Comparison of ENCODE assay signal across 8 cellular contexts in the genomic region with DNA sequence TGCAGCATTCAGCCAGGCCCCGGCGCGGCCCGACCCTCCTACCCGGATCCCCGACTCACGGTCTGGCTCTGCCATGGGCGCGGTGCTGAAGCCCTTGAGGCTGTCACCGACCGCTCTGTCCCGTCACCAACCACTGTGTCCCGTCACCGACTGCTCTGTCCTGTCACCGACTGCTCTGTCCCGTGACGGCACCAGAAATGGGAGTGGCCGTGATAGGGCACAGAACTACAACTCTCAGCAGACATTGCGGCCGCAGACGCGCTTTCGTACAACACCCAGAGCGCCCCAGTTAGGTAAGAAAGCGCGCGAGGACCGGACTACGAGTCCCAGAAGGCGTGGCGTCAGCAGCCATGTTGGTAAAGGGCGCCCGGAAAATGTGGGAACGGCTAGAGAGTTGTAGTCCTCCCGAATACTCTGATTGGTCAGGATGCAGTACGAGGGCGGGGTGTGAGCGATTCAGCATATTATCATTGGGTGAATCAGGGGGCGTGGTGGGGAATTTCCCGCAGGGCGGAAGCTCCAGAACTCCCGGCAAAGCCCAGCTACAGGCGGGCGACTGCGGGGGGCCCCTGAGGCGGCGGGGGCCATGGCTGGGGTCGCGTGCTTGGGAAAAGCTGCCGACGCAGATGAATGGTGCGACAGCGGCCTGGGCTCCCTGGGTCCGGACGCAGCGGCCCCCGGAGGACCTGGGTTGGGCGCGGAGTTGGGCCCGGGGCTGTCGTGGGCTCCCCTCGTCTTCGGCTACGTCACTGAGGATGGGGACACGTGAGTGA. TPM values are rescaled to one million over a fixed set of nuclear protein-coding genes. Genes with fewer than 3 reads are reported as not detected.
DNase-seq lines count a peak whose midpoint lies in the region; ATAC-seq and TF ChIP-seq lines count a peak whose summit lies in the region.

A gene with protein sequence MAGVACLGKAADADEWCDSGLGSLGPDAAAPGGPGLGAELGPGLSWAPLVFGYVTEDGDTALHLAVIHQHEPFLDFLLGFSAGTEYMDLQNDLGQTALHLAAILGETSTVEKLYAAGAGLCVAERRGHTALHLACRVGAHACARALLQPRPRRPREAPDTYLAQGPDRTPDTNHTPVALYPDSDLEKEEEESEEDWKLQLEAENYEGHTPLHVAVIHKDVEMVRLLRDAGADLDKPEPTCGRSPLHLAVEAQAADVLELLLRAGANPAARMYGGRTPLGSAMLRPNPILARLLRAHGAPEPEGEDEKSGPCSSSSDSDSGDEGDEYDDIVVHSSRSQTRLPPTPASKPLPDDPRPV (plus strand): TSS at position 523 of the 773 bp plus-strand sequence. CDS start 64 bp downstream, at position 587.
A gene (minus strand): TSS at position 172 of the 773 bp plus-strand sequence. CDS start 97 bp downstream, at position 75.

- peaks cover 3% of the 10 kb centered on the region; the same call in 1 of the 2 replicates for H3K4me1 ChIP-seq in IMR-90 (ENCODE audit: control insufficient read depth, insufficient read depth, low read length)

- CTCF ChIA-PET in IMR-90 (lab: Yijun Ruan, JAX) = interaction anchor here (0.6 to 1.7 kb wide), 3 partner anchors 13 to 422 kb away, joined by 3 to 10 read pairs (median 4); a partner anchor contains a TSS

- H2AFZ ChIP-seq in IMR-90 (replicated peaks; ENCODE audit: low read length, poor library complexity) = peak within 1 kb of the TSS; percentile 98

- POLR2A ChIA-PET in IMR-90 (lab: Charles Lee; ENCODE audit: unreplicated experiment) = interaction anchor here (0.9 kb wide), 1 partner anchor 36 kb away, joined by 6 read pairs; no protein-coding TSS in a partner anchor

- BruUV-seq in IMR-90 (replicated peaks; lab: Mats Ljungman, UMichigan) = no TSS peak

- H4K91ac ChIP-seq in IMR-90 (ENCODE audit: insufficient read depth, low read depth, low read length) = peak within 1 kb of the TSS; percentile 23; the same call in 1 of the 2 replicates

- H3K27me3 ChIP-seq in IMR-90 (ENCODE audit: control insufficient read depth, insufficient read depth, low read length) = no peaks in the 10 kb centered on the region

- peak within 1 kb of the TSS; percentile 22; the same call in 1 of the 2 replicates for H4K5ac ChIP-seq in IMR-90 (ENCODE audit: low read depth, low read length)

- H2BK15ac ChIP-seq in IMR-90 (ENCODE audit: low read depth, low read length) = no peak within 1 kb of the TSS

- H4K20me1 ChIP-seq in IMR-90 (ENCODE audit: insufficient read depth, low read length) = peaks cover 4% of the 10 kb centered on the region

- peak within 1 kb of the TSS; percentile 47 for H3K56ac ChIP-seq in IMR-90 (ENCODE audit: extremely low read depth, insufficient read depth, low read length)

- H2BK120ac ChIP-seq in IMR-90 (ENCODE audit: low read depth, low read length) = no peak within 1 kb of the TSS; the same call in 1 of the 2 replicates

- H3K79me1 ChIP-seq in IMR-90 (ENCODE audit: low read depth in 1 of 2, low read length in 2 of 2) = peaks cover 20 to 47% of the 10 kb centered on the region in 2 experiments

- peak within 1 kb of the TSS; percentile 81 for H3K14ac ChIP-seq in IMR-90 (replicated peaks; ENCODE audit: low read depth, low read length)

- H2BK5ac ChIP-seq in IMR-90 (ENCODE audit: low read depth, low read length, poor library complexity, severe bottlenecking) = peak within 1 kb of the TSS; percentile 56

- no peak for TF ChIP-seq CTCF in IMR-90 (conservative IDR thresholded peaks at IDR 0.05; ENCODE audit: low read depth, low read length)

- H3K9me1 ChIP-seq in IMR-90 (ENCODE audit: insufficient read depth, low read length) = no peaks in the 10 kb centered on the region; the same call in none of the 2 replicates

- H3K4me2 ChIP-seq in IMR-90 (ENCODE audit: low read depth, low read length) = peak within 1 kb of the TSS; percentile 99

- H3K4ac ChIP-seq in IMR-90 (ENCODE audit: low read depth, low read length) = peak within 1 kb of the TSS; percentile 56

- peak; percentile 89 for ATAC-seq in GM21528 (IDR thresholded peaks at IDR 0.05; ENCODE audit: low FRiP score, unreplicated experiment)
- ATAC-seq in IMR-90 (ENCODE audit: low read depth) = peak; percentile 96

- no peak within 1 kb of the TSS for H2AK5ac ChIP-seq in IMR-90 (ENCODE audit: low read depth, low read length)

- peak; percentile 87 for TF ChIP-seq POLR2A in IMR-90 (IDR thresholded peaks at IDR 0.05; ENCODE audit: low read depth, low read length)

- peak within 1 kb of the TSS; percentile 58 for H3K27ac ChIP-seq in IMR-90 (ENCODE audit: insufficient read depth, low read length)

- H3K18ac ChIP-seq in IMR-90 (ENCODE audit: low read depth, low read length) = no peak within 1 kb of the TSS

- peak within 1 kb of the TSS; percentile 61 for H3K9ac ChIP-seq in IMR-90 (ENCODE audit: low read depth, low read length)

- peaks cover 3% of the 10 kb centered on the region; the same call in 1 of the 2 replicates for H3K36me3 ChIP-seq in IMR-90 (ENCODE audit: control insufficient read depth, insufficient read depth, low read length)

- 0% methylated on average over 53 of the region's 65 CpGs; no CpG with 5 or more reads in 1 of the 2 experiments for WGBS in IMR-90 (ENCODE audit: extremely low coverage in 2 of 2, insufficient read length in 1 of 2), 2 experiments

- no peak for TF ChIP-seq RAD21 in IMR-90 (IDR thresholded peaks at IDR 0.05; ENCODE audit: low read length)

- intact Hi-C loops in IMR-90 (cut with micrococcal nuclease) = loop anchor here (1.0 kb wide), 1 partner anchor 49 kb away; no protein-coding TSS in a partner anchor

- DNase-seq in DMS 273 (lab: John Stamatoyannopoulos, UW; ENCODE audit: unreplicated experiment) (peak; percentile 100), IMR-90 (peak; percentile 99), OCI-M1 (lab: John Stamatoyannopoulos, UW) (peak; percentile 100), activated T-cell treated with anti-CD3 and anti-CD28 coated beads for 24 hours (ENCODE audit: low read depth) (peak; percentile 100), epidermal melanocyte (ENCODE audit: insufficient read length, low spot score) (peak; percentile 96), middle frontal gyrus (ENCODE audit: extremely low spot score, low spot score) (peak; percentile 100)
- peak; percentile 96 to 99 for DNase-seq in stimulated activated CD8-positive, alpha-beta memory T cell treated with anti-CD3 and anti-CD28 coated beads, Interleukin-2, amount 100 ng/mL, for 48 hours (ENCODE audit: low read depth in 2 of 2)

- peak within 1 kb of the TSS; percentile 12 to 84; a peak in 3 of 4 replicates for H4K8ac ChIP-seq in IMR-90 (ENCODE audit: low read depth in 2 of 2, low read length in 2 of 2)

- in situ Hi-C loops in IMR-90 (cut with MboI; ENCODE audit: low sequenced_read_pairs) = loop anchor here (25.0 kb wide), 1 partner anchor 162 kb away; a partner anchor contains a TSS

- H3K23ac ChIP-seq in IMR-90 (ENCODE audit: low read depth, low read length) = peak within 1 kb of the TSS; percentile 46

- H2BK20ac ChIP-seq in IMR-90 (ENCODE audit: low read depth, low read length) = no peak within 1 kb of the TSS

- dilution Hi-C loops in IMR-90 (cut with HindIII; ENCODE audit: low sequenced_read_pairs, unreplicated experiment) = no loop called here

- H2AK9ac ChIP-seq in IMR-90 (replicated peaks; ENCODE audit: low read depth, low read length, poor library complexity) = peak within 1 kb of the TSS; percentile 94

- H3K9me3 ChIP-seq in IMR-90 (ENCODE audit: control insufficient read depth, insufficient read depth, low read length) = no peaks in the 10 kb centered on the region

- peak within 1 kb of the TSS; percentile 66 for H3K4me3 ChIP-seq in IMR-90 (ENCODE audit: insufficient read depth, low read depth, low read length)

TF ChIP-seq in IMR-90, 13 proteins besides CTCF, POLR2A, EP300 and RAD21 (continues in another document):
- TF ChIP-seq, protein P1, sequence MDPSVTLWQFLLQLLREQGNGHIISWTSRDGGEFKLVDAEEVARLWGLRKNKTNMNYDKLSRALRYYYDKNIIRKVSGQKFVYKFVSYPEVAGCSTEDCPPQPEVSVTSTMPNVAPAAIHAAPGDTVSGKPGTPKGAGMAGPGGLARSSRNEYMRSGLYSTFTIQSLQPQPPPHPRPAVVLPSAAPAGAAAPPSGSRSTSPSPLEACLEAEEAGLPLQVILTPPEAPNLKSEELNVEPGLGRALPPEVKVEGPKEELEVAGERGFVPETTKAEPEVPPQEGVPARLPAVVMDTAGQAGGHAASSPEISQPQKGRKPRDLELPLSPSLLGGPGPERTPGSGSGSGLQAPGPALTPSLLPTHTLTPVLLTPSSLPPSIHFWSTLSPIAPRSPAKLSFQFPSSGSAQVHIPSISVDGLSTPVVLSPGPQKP (IDR thresholded peaks at IDR 0.05; ENCODE audit: borderline replicate concordance, low read depth, low read length) = no peak
- TF ChIP-seq, protein P2, sequence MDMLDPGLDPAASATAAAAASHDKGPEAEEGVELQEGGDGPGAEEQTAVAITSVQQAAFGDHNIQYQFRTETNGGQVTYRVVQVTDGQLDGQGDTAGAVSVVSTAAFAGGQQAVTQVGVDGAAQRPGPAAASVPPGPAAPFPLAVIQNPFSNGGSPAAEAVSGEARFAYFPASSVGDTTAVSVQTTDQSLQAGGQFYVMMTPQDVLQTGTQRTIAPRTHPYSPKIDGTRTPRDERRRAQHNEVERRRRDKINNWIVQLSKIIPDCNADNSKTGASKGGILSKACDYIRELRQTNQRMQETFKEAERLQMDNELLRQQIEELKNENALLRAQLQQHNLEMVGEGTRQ (IDR thresholded peaks at IDR 0.05; ENCODE audit: low read depth, low read length) = no peak; the same call in 1 of the 2 replicates
- TF ChIP-seq MAFK (IDR thresholded peaks at IDR 0.05; ENCODE audit: low read depth, low read length) = no peak; the same call in 1 of the 2 replicates
- TF ChIP-seq CHD1 (IDR thresholded peaks at IDR 0.05; ENCODE audit: low read depth, low read length) = no peak
- TF ChIP-seq NFE2L2 (IDR thresholded peaks at IDR 0.05; ENCODE audit: low read depth, low read length) = no peak
- TF ChIP-seq MAZ (IDR thresholded peaks at IDR 0.05; ENCODE audit: borderline replicate concordance, low read depth, low read length) = peak; percentile 47; the same call in 1 of the 2 replicates
- peak; percentile 83 for TF ChIP-seq BHLHE40 (IDR thresholded peaks at IDR 0.05; ENCODE audit: low read depth, low read length)
- TF ChIP-seq RCOR1 (IDR thresholded peaks at IDR 0.05; ENCODE audit: insufficient replicate concordance, low read length) = no peak
- TF ChIP-seq FOS (IDR thresholded peaks at IDR 0.05; ENCODE audit: low read depth, low read length) = peak; percentile 60; the same call in 1 of the 2 replicates
- peak; percentile 12; the same call in 1 of the 2 replicates for TF ChIP-seq MXI1 (IDR thresholded peaks at IDR 0.05; ENCODE audit: borderline replicate concordance, low read depth, low read length)

RNA-seq across cellular contexts. Expression of the first gene that starts in this region (rescaled TPM):
- total RNA-seq in IMR-90 (2012; rRNA removed) = 6.4 and 7.5 TPM in 2 replicates
- 25.5 and 36.2 TPM in 2 replicates for polyA plus RNA-seq in IMR-90 (2012; rRNA removed)
- polyA plus RNA-seq in IMR-90 (2012; cell fraction: cytosol; rRNA removed) = 34.5 and 35.8 TPM in 2 replicates
- 11.9 and 21.6 TPM in 2 replicates for polyA plus RNA-seq in IMR-90 (2012; cell fraction: nucleus; rRNA removed; ENCODE audit: low replicate concordance)

RNA-seq across cellular contexts. Expression of the second gene that starts in this region (rescaled TPM):
- 37.5 and 43.0 TPM in 2 replicates for total RNA-seq in IMR-90 (2012; rRNA removed)
- 50.0 and 53.8 TPM in 2 replicates for polyA plus RNA-seq in IMR-90 (2012; rRNA removed)
- polyA plus RNA-seq in IMR-90 (2012; cell fraction: cytosol; rRNA removed) = 40.9 and 52.4 TPM in 2 replicates
- polyA plus RNA-seq in IMR-90 (2012; cell fraction: nucleus; rRNA removed; ENCODE audit: low replicate concordance) = 123 and 126 TPM in 2 replicates

Comparison
In these comparisons a context has a peak if more than half of its experiments do, and no peak if none do; other contexts are left out.
1. Peak in every context shown above with its lines: DNase-seq, ATAC-seq, H3K4me3 ChIP-seq and H3K27ac ChIP-seq.